In genomic region chr1:165416876-165417275, GRCh38 we compare ENCODE assay signal across 20 cellular contexts. TPM values are rescaled to one million over a fixed set of nuclear protein-coding genes. Genes with fewer than 3 reads are reported as not detected.
"Had no signal": no experiment of that assay in that cellular context is flagged by ENCODE, and none has a peak within 500 bp of the region (broad histone marks: within the 10 kb centered on the region; RNA-seq: fewer than 3 reads in every experiment).

No MANE protein-coding gene starts in this region.

- H3K9me3 ChIP-seq: SJCRH30 had no signal

- DNase-seq: KBM-7, NCI-H1092, NCI-H1436, NCI-H187, NCI-H2029, NCI-H2081 treated with DMSO at 0.1 percent for 48 hours, NCI-H2171, NCI-H226, NCI-H446, NCI-H510A, NCI-H524 treated with DMSO at 0.1 percent for 48 hours, NCI-H69, NCI-H774, RPMI8226, SHP77 treated with DMSO at 0.1 percent for 48 hours, SJCRH30 had no signal

- H3K27ac ChIP-seq: SJCRH30 had no signal

- ATAC-seq: SK-N-SH treated with all-trans-retinoic acid at 6 μM for 48 hours had no signal

- H3K4me1 ChIP-seq: SJCRH30 had no signal

- H3K4me3 ChIP-seq: SJCRH30 had no signal

- H3K27me3 ChIP-seq: SJCRH30 had no signal

RNA-seq across cellular contexts. Expression of gene RXRG, which starts 28.1 kb away (rescaled TPM):
- total RNA-seq: HT-29, LHCN-M2, MCF 10A had no signal
